In genomic region chr14:31297112-31297511, GRCh38 we compare ENCODE assay signal across 24 cellular contexts.
"Had no signal": no experiment of that assay in that cellular context is flagged by ENCODE, and none has a peak within 500 bp of the region (broad histone marks: within the 10 kb centered on the region; RNA-seq: fewer than 3 reads in every experiment).

No MANE protein-coding gene starts in this region.

- DNase-seq: activated CD4-positive, alpha-beta T cell treated with anti-CD3 and anti-CD28 coated beads for 48 hours; activated CD4-positive, alpha-beta T cell treated with anti-CD3 and anti-CD28 coated beads, Interleukin-2, amount 50 U/mL, for 4 hours; activated CD4-positive, CD25-positive, alpha-beta regulatory T cell treated with anti-CD3 and anti-CD28 coated beads, Interleukin-2, amount 50 U/mL, for 72 hours; activated CD8-positive, alpha-beta memory T cell treated with anti-CD3 and anti-CD28 coated beads, Interleukin-2, amount 10 ng/mL, durations not matched to agents 7 days and 5 days; activated CD8-positive, alpha-beta T cell treated with anti-CD3 and anti-CD28 coated beads, Interleukin-2, amount 10 ng/mL, durations not matched to agents 7 days and 5 days; activated effector memory CD4-positive, alpha-beta T cell treated with Interleukin-2 at 50 U/mL for 16 hours; activated naive CD4-positive, alpha-beta T cell; activated T-cell treated with anti-CD3 and anti-CD28 coated beads, Interleukin-2, amount 50 U/mL, for 24 hours; aorta; central memory CD4-positive, alpha-beta T cell; MG63; MV-4-11; NCI-H1105; NCI-H1436; NCI-H1694 treated with DMSO at 0.1 percent for 48 hours; NCI-H2081 treated with DMSO at 0.1 percent for 48 hours; NCI-H446; NCI-H524; PC-3; SHP77; SW 1271 had no signal

- H3K27me3 ChIP-seq: MG63, SJSA1 had no signal

- ATAC-seq: activated CD8-positive, alpha-beta memory T cell treated with anti-CD3 and anti-CD28 coated beads, Interleukin-2, amount 10 ng/mL, durations not matched to agents 7 days and 5 days; activated CD8-positive, alpha-beta T cell treated with anti-CD3 and anti-CD28 coated beads, Interleukin-2, amount 10 ng/mL, durations not matched to agents 7 days and 5 days had no signal

- H3K4me3 ChIP-seq: MG63, SJSA1 had no signal

- H3K9me3 ChIP-seq: MG63, SJSA1 had no signal

- H3K27ac ChIP-seq: SJSA1 had no signal

- FAIRE-seq: bronchial epithelial cell, RCC 7860 had no signal
